ENCODE assay signal across 8 cellular contexts in genomic region chr17:18033442-18034099, GRCh38. TPM values are rescaled to one million over a fixed set of nuclear protein-coding genes. Genes with fewer than 3 reads are reported as not detected.
DNase-seq lines count a peak whose midpoint lies in the region; ATAC-seq and TF ChIP-seq lines count a peak whose summit lies in the region.

No MANE protein-coding gene starts in this region.

- H3K36me3 Mint-ChIP-seq in stimulated activated memory B cell treated with anti-CD40 and anti-IgM and Interleukin-4, amounts not matched to agents 10 μg/mL and 1 μg/mL and 100 μg/mL, for 72 hours: no peaks in the 10 kb centered on the region

- H3K27ac Mint-ChIP-seq in stimulated activated memory B cell treated with anti-CD40 and anti-IgM and Interleukin-4, amounts not matched to agents 10 μg/mL and 1 μg/mL and 100 μg/mL, for 72 hours: peak overlapping the region; percentile 67

- H3K4me1 Mint-ChIP-seq in stimulated activated memory B cell treated with anti-CD40 and anti-IgM and Interleukin-4, amounts not matched to agents 10 μg/mL and 1 μg/mL and 100 μg/mL, for 72 hours: peaks cover 56% of the 10 kb centered on the region

- ATAC-seq in HG02885 (IDR thresholded peaks at IDR 0.05; ENCODE audit: poor library complexity, unreplicated experiment): peak; percentile 84
- peak; percentile 97 for ATAC-seq in left lobe of liver
- peak; percentile 88 for ATAC-seq in stimulated activated memory B cell treated with anti-CD40 and anti-IgM and Interleukin-4, amounts not matched to agents 10 μg/mL and 1 μg/mL and 100 μg/mL, for 72 hours

- no peaks in the 10 kb centered on the region for H3K9me3 Mint-ChIP-seq in stimulated activated memory B cell treated with anti-CD40 and anti-IgM and Interleukin-4, amounts not matched to agents 10 μg/mL and 1 μg/mL and 100 μg/mL, for 72 hours

- H3K27me3 Mint-ChIP-seq in stimulated activated memory B cell treated with anti-CD40 and anti-IgM and Interleukin-4, amounts not matched to agents 10 μg/mL and 1 μg/mL and 100 μg/mL, for 72 hours: no peaks in the 10 kb centered on the region

- TF ChIP-seq CTCF in GM12872 (IDR thresholded peaks at IDR 0.05; ENCODE audit: insufficient read depth, low read depth, low read length): peak; percentile 53
- peak; percentile 75 for TF ChIP-seq CTCF in choroid plexus epithelial cell (conservative IDR thresholded peaks at IDR 0.05; ENCODE audit: low read depth, low read length)

- DNase-seq in 8988T: peak; percentile 65
- peak; percentile 22 for DNase-seq in NCI-H2081 treated with DMSO at 0.1 percent for 48 hours (lab: John Stamatoyannopoulos, UW)
- peak in 3 of 5 experiments; percentile 23 to 85 (median 50) for DNase-seq in T-helper 2 cell
- DNase-seq in choroid plexus epithelial cell (ENCODE audit: low read depth): peak; percentile 94
- no peak for DNase-seq in left lobe of liver (ENCODE audit: low spot score)

- H3K4me3 ChIP-seq in choroid plexus epithelial cell (ENCODE audit: low read depth, low read length): no peak overlapping the region

- H3K4me3 Mint-ChIP-seq in stimulated activated memory B cell treated with anti-CD40 and anti-IgM and Interleukin-4, amounts not matched to agents 10 μg/mL and 1 μg/mL and 100 μg/mL, for 72 hours: no peak overlapping the region

RNA-seq across cellular contexts. Expression of gene ATPAF2, which starts 5.4 kb away (rescaled TPM):
- total RNA-seq in left lobe of liver: 25.9 TPM

RNA-seq across cellular contexts. Expression of gene GID4, which starts 5.6 kb away (rescaled TPM):
- 5.6 TPM for total RNA-seq in left lobe of liver

RNA-seq across cellular contexts. Expression of gene DRG2, which starts 54.2 kb away (rescaled TPM):
- total RNA-seq in left lobe of liver: 13.0 TPM
